ENCODE assay signal across 9 cellular contexts in the genomic region with DNA sequence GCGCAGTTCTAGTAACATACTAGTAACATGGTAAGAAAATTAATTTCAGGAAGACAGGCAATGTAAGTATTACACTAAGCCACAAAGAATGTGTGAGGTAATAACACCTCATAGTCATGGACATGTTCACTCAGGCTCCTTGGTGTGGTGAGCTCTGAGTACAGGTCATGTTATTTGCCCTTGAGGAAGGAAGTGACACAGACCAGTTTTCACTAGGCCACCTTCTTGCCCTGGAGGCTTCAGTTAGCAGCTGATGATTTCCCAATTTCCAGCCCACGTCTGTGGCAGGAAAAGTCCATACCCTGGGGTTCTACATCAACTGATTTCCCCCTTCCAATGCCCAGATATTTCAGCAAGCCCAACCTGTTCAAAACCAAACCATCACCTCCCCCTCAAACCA. TPM values are rescaled to one million over a fixed set of nuclear protein-coding genes. Genes with fewer than 3 reads are reported as not detected.
DNase-seq lines count a peak whose midpoint lies in the region; ATAC-seq and TF ChIP-seq lines count a peak whose summit lies in the region.
"Had no signal": no experiment of that assay in that cellular context is flagged by ENCODE, and none has a peak within 500 bp of the region (broad histone marks: within the 10 kb centered on the region; RNA-seq: fewer than 3 reads in every experiment).

No MANE protein-coding gene starts in this region.

- ATAC-seq in left lung (peak; percentile 74), GM21447 (IDR thresholded peaks at IDR 0.05; ENCODE audit: unreplicated experiment) (no peak), GM18498 (IDR thresholded peaks at IDR 0.05; ENCODE audit: unreplicated experiment) (no peak)

- intact Hi-C loops in left lung (cut with DNase I) = loop anchor here in 1 of 2 donors (5.0 to 10.0 kb wide), 3 partner anchors 119 to 206 kb away; partner anchors contain the start of gene SAT1

- peak; percentile 2 for DNase-seq in stimulated activated CD4-positive, alpha-beta T cell treated with anti-CD3 and anti-CD28 coated beads, Interleukin-1b, Interleukin-23, amount 100 ng/mL, for 48 hours
- no peak for DNase-seq in stimulated activated CD4-positive, alpha-beta T cell treated with anti-CD3 and anti-CD28 coated beads, Interleukin-15, amount 100 ng/mL, for 24 hours
- DNase-seq in adipocyte (ENCODE audit: low read depth) (peak; percentile 41), left lung (peak in 1 of 2 donors; percentile 36), epidermal melanocyte (ENCODE audit: insufficient read length, low spot score) (no peak), NCI-H510A (lab: John Stamatoyannopoulos, UW) (no peak)

- no peaks in the 10 kb centered on the region for H3K27me3 ChIP-seq in adipocyte (replicated peaks; ENCODE audit: control insufficient read depth, insufficient read depth, low read length)
- H3K27me3 ChIP-seq in left lung = no peaks in the 10 kb centered on the region

- TF ChIP-seq CTCF in left lung (IDR thresholded peaks at IDR 0.05) = no peak

- peak overlapping the region; percentile 26 to 80 for H3K27ac ChIP-seq in left lung

- no peak overlapping the region for H3K9ac ChIP-seq in adipocyte (ENCODE audit: low read length)

- H3K4me3 ChIP-seq in adipocyte (ENCODE audit: low read length) (no peak overlapping the region), left lung (no peak overlapping the region)

- H3K36me3 ChIP-seq in adipocyte (ENCODE audit: control insufficient read depth, insufficient read depth, low read length, severe bottlenecking) (no peaks in the 10 kb centered on the region), left lung (no peaks in the 10 kb centered on the region)

- H3K4me1 ChIP-seq in adipocyte (ENCODE audit: control insufficient read depth, insufficient read depth, low read length) = peaks cover 44% of the 10 kb centered on the region
- peaks cover 5 to 26% of the 10 kb centered on the region in 2 donors for H3K4me1 ChIP-seq in left lung

- H3K9me3 ChIP-seq in adipocyte (ENCODE audit: control insufficient read depth, low read length) = no peaks in the 10 kb centered on the region
- H3K9me3 ChIP-seq in left lung = no peaks in the 10 kb centered on the region

RNA-seq across cellular contexts. Expression of gene APOO, which starts 6.7 kb away (rescaled TPM):
- 10 to 100 TPM; 20.1 to 23.1 TPM for total RNA-seq in left lung

RNA-seq across cellular contexts. Expression of gene CXorf58, which starts 6.7 kb away (rescaled TPM):
- total RNA-seq in left lung = not detected
- total RNA-seq: activated T-helper 1 cell treated with anti-CD3 and anti-CD28 coated beads, Interleukin-12 subunit alpha, Interleukin-12 subunit beta, Interleukin-2, Interleukin-4 antibody, amounts not matched to agents 30 ng/mL and 10 ng/mL and 1 ng/mL, durations not matched to agents 14 hours and 24 hours and 36 hours had no signal

Comparison
In these comparisons a context has a peak if more than half of its experiments do, and no peak if none do; other contexts are left out.
1. DNase-seq: peak in stimulated activated CD4-positive, alpha-beta T cell treated with anti-CD3 and anti-CD28 coated beads, Interleukin-1b, Interleukin-23, amount 100 ng/mL, for 48 hours (single experiment) and adipocyte (single experiment); none in stimulated activated CD4-positive, alpha-beta T cell treated with anti-CD3 and anti-CD28 coated beads, Interleukin-15, amount 100 ng/mL, for 24 hours (single experiment), epidermal melanocyte (single experiment) and NCI-H510A (single experiment).